In genomic region chr1:115524211-115524610, GRCh38 we compare ENCODE assay signal across 19 cellular contexts.
"Had no signal": no experiment of that assay in that cellular context is flagged by ENCODE, and none has a peak within 500 bp of the region (broad histone marks: within the 10 kb centered on the region; RNA-seq: fewer than 3 reads in every experiment).

No MANE protein-coding gene starts in this region.

- ATAC-seq: activated naive CD8-positive, alpha-beta T cell treated with anti-CD3 and anti-CD28 coated beads, Interleukin-2, amount 50 U/mL, for 24 hours; stimulated activated naive B cell treated with anti-CD40 and anti-IgM and Interleukin-4, amounts not matched to agents 10 μg/mL and 1 μg/mL and 100 μg/mL, for 72 hours; WTC11 had no signal

- H3K4me1 ChIP-seq: upper lobe of right lung had no signal

- H3K4me3 ChIP-seq: coronary artery, esophagus squamous epithelium, lung, thoracic aorta, upper lobe of right lung had no signal

- H3K4me3 Mint-ChIP-seq: activated CD4-positive, alpha-beta memory T cell treated with anti-CD3 and anti-CD28 coated beads, Interleukin-2, amount 10 ng/mL, durations not matched to agents 7 days and 5 days; activated naive CD4-positive, alpha-beta T cell treated with anti-CD3 and anti-CD28 coated beads, Interleukin-2, amount 10 ng/mL, durations not matched to agents 7 days and 5 days; activated naive CD8-positive, alpha-beta T cell treated with anti-CD3 and anti-CD28 coated beads, Interleukin-2, amount 50 U/mL, for 24 hours; activated T-cell treated with anti-CD3 and anti-CD28 coated beads, Interleukin-2, amount 50 U/mL, for 24 hours; immature natural killer cell; mesothelial cell of epicardium; stimulated activated naive B cell treated with anti-CD40 and anti-IgM and Interleukin-4, amounts not matched to agents 10 μg/mL and 1 μg/mL and 100 μg/mL, for 72 hours; WTC11 had no signal

- H3K4me1 Mint-ChIP-seq: activated CD4-positive, alpha-beta memory T cell treated with anti-CD3 and anti-CD28 coated beads, Interleukin-2, amount 10 ng/mL, durations not matched to agents 7 days and 5 days; activated naive CD4-positive, alpha-beta T cell treated with anti-CD3 and anti-CD28 coated beads, Interleukin-2, amount 10 ng/mL, durations not matched to agents 7 days and 5 days; activated naive CD8-positive, alpha-beta T cell treated with anti-CD3 and anti-CD28 coated beads, Interleukin-2, amount 50 U/mL, for 24 hours; immature natural killer cell; stimulated activated naive B cell treated with anti-CD40 and anti-IgM and Interleukin-4, amounts not matched to agents 10 μg/mL and 1 μg/mL and 100 μg/mL, for 72 hours had no signal

- FAIRE-seq: TTC549 had no signal

- H3K27me3 ChIP-seq: brain microvascular endothelial cell, esophagus squamous epithelium, upper lobe of right lung had no signal

- H3K9me3 ChIP-seq: esophagus squamous epithelium, thoracic aorta, upper lobe of right lung had no signal

- H3K9me3 Mint-ChIP-seq: activated CD4-positive, alpha-beta memory T cell treated with anti-CD3 and anti-CD28 coated beads, Interleukin-2, amount 10 ng/mL, durations not matched to agents 7 days and 5 days; activated naive CD4-positive, alpha-beta T cell treated with anti-CD3 and anti-CD28 coated beads, Interleukin-2, amount 10 ng/mL, durations not matched to agents 7 days and 5 days; activated naive CD8-positive, alpha-beta T cell treated with anti-CD3 and anti-CD28 coated beads, Interleukin-2, amount 50 U/mL, for 24 hours; activated T-cell treated with anti-CD3 and anti-CD28 coated beads, Interleukin-2, amount 50 U/mL, for 24 hours; WTC11 had no signal

- H3K36me3 Mint-ChIP-seq: activated naive CD4-positive, alpha-beta T cell treated with anti-CD3 and anti-CD28 coated beads, Interleukin-2, amount 10 ng/mL, durations not matched to agents 7 days and 5 days; immature natural killer cell; mesothelial cell of epicardium; stimulated activated naive B cell treated with anti-CD40 and anti-IgM and Interleukin-4, amounts not matched to agents 10 μg/mL and 1 μg/mL and 100 μg/mL, for 72 hours; WTC11 had no signal

- DNase-seq: activated CD4-positive, alpha-beta memory T cell treated with anti-CD3 and anti-CD28 coated beads, Interleukin-2, amount 10 ng/mL, durations not matched to agents 7 days and 5 days; activated CD4-positive, alpha-beta T cell treated with anti-CD3 and anti-CD28 coated beads for 48 hours; activated effector memory CD4-positive, alpha-beta T cell treated with Interleukin-2 at 50 U/mL for 16 hours; activated naive CD4-positive, alpha-beta T cell treated with anti-CD3 and anti-CD28 coated beads, Interleukin-2, amount 10 ng/mL, durations not matched to agents 7 days and 5 days; activated naive CD8-positive, alpha-beta T cell treated with anti-CD3 and anti-CD28 coated beads, Interleukin-2, amount 50 U/mL, for 24 hours; activated T-cell treated with anti-CD3 and anti-CD28 coated beads, Interleukin-2, amount 50 U/mL, for 24 hours; aorta; brain microvascular endothelial cell; esophagus squamous epithelium; immature natural killer cell; occipital lobe; stimulated activated naive B cell treated with anti-CD40 and anti-IgM and Interleukin-4, amounts not matched to agents 10 μg/mL and 1 μg/mL and 100 μg/mL, for 72 hours; upper lobe of right lung had no signal

- H3K27ac ChIP-seq: brain microvascular endothelial cell, coronary artery, thoracic aorta, upper lobe of right lung had no signal

- H3K36me3 ChIP-seq: brain microvascular endothelial cell, esophagus squamous epithelium, thoracic aorta, upper lobe of right lung had no signal
